In genomic region chr18:58288922-58289797, GRCh38 we compare ENCODE assay signal across 1 cellular context.
A peak's percentile ranks its signal among the peaks of the same experiment; 100 is the strongest.
TF ChIP-seq lines count a peak whose summit lies in the region.

No MANE protein-coding gene starts in this region.

TF ChIP-seq in GM12878, 131 proteins besides CTCF, POLR2A, EP300 and RAD21 (continued from another document):
- peak in 1 of 2 experiments; percentile 11; a peak in 1 of 3 replicates for TF ChIP-seq EGR1 (IDR thresholded peaks at IDR 0.05; ENCODE audit: borderline replicate concordance in 1 of 2, low read depth in 2 of 2, low read length in 2 of 2)
- 0 out of 2 replicates have a peak, but pooled peaks have one; percentile 40 for TF ChIP-seq CBFB (IDR thresholded peaks at IDR 0.05; ENCODE audit: low read depth)
- TF ChIP-seq NFIC (IDR thresholded peaks at IDR 0.05; ENCODE audit: low read depth, low read length) = peak; percentile 78; the same call in 1 of the 2 replicates
- peak; percentile 46 for TF ChIP-seq RUNX3 (IDR thresholded peaks at IDR 0.05; ENCODE audit: low read length)
- peak; percentile 58 for TF ChIP-seq JUNB (IDR thresholded peaks at IDR 0.05)
- peak; percentile 74; the same call in 1 of the 2 replicates for TF ChIP-seq FOXM1 (IDR thresholded peaks at IDR 0.05; ENCODE audit: low read depth, low read length)
- TF ChIP-seq HDAC2 (IDR thresholded peaks at IDR 0.05) = no peak
- TF ChIP-seq RELB (IDR thresholded peaks at IDR 0.05; ENCODE audit: low read depth) = peak; percentile 51; the same call in 1 of the 2 replicates
- TF ChIP-seq CBX3 (IDR thresholded peaks at IDR 0.05; ENCODE audit: borderline replicate concordance, low read depth) = no peak
- TF ChIP-seq GABPA (IDR thresholded peaks at IDR 0.05; ENCODE audit: low read depth) = no peak
